22 cellular contexts compared by ENCODE assay signal in the genomic region with DNA sequence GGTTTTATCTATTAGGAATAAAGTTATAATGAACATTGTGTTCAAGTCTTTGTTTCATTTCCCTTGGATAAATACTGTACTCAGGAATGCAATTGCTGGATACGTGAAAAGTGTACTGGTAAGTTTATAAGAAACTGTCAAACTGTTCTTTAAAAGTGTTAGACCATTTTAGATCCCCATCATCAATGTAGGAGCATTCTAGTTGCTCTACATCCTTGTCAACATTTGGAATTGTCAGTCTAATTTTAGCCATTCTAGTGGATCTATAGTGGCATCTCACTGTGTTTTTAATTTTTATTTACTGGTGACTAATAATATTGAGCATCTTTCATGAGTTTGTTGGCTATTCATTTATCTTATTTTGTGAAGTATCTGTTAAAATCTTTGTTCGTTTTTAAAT.
"Had no signal": no experiment of that assay in that cellular context is flagged by ENCODE, and none has a peak within 500 bp of the region (broad histone marks: within the 10 kb centered on the region; RNA-seq: fewer than 3 reads in every experiment).

No MANE protein-coding gene starts in this region.

- H3K4me2 ChIP-seq: hepatocyte had no signal

- H3K27me3 ChIP-seq: colonic mucosa, esophagus muscularis mucosa, gastroesophageal sphincter, heart left ventricle, hepatocyte, left lung had no signal

- H3K4me1 ChIP-seq: colonic mucosa, foreskin keratinocyte, gastroesophageal sphincter, heart left ventricle, left lung, lower lobe of right lung had no signal

- ATAC-seq: effector memory CD8-positive, alpha-beta T cell; foreskin keratinocyte; gastroesophageal sphincter; heart left ventricle; left cardiac atrium; left lung; left ventricle myocardium superior; lower lobe of right lung; mucosa of descending colon had no signal

- FAIRE-seq: endothelial cell of umbilical vein, keratinocyte had no signal

- H3K4me3 ChIP-seq: colonic mucosa, esophagus muscularis mucosa, gastroesophageal sphincter, heart left ventricle, hepatocyte, left lung, lower lobe of right lung, mucosa of descending colon had no signal

- H3K9me3 ChIP-seq: colonic mucosa had no signal

- H3K27ac Mint-ChIP-seq: dendritic cell treated with granulocyte-macrophage colony-stimulating factor and Interleukin-4, amounts not matched to agents 40 ng/mL and 50 ng/mL, for 4 days; effector memory CD8-positive, alpha-beta T cell; immature natural killer cell; mesothelial cell of epicardium; naive B cell had no signal

- H3K4me1 Mint-ChIP-seq: immature natural killer cell, mesothelial cell of epicardium, naive B cell had no signal

- H3K4me3 Mint-ChIP-seq: dendritic cell treated with granulocyte-macrophage colony-stimulating factor and Interleukin-4, amounts not matched to agents 40 ng/mL and 50 ng/mL, for 4 days; effector memory CD8-positive, alpha-beta T cell; immature natural killer cell; mesothelial cell of epicardium; naive B cell had no signal

- DNase-seq: colonic mucosa; cortex of kidney; effector CD8-positive, alpha-beta T cell; effector memory CD8-positive, alpha-beta T cell; foreskin keratinocyte; heart left ventricle; hypothalamus; immature natural killer cell; left cardiac atrium; left lung; left ventricle myocardium superior; lower lobe of right lung; mesenchymal stem cell; mucosa of descending colon; naive B cell had no signal

- H3K79me2 ChIP-seq: hepatocyte had no signal

- H2AFZ ChIP-seq: hepatocyte had no signal

- H3K36me3 ChIP-seq: colonic mucosa, esophagus muscularis mucosa, gastroesophageal sphincter, heart left ventricle, left lung, lower lobe of right lung had no signal

- H3K27ac ChIP-seq: colonic mucosa, esophagus muscularis mucosa, foreskin keratinocyte, gastroesophageal sphincter, heart left ventricle, hepatocyte, left lung, lower lobe of right lung had no signal
